ENCODE assay signal across 8 cellular contexts in genomic region chr14:61761959-61762786, GRCh38. TPM values are rescaled to one million over a fixed set of nuclear protein-coding genes. Genes with fewer than 3 reads are reported as not detected.
DNase-seq lines count a peak whose midpoint lies in the region; ATAC-seq and TF ChIP-seq lines count a peak whose summit lies in the region.

A gene with protein sequence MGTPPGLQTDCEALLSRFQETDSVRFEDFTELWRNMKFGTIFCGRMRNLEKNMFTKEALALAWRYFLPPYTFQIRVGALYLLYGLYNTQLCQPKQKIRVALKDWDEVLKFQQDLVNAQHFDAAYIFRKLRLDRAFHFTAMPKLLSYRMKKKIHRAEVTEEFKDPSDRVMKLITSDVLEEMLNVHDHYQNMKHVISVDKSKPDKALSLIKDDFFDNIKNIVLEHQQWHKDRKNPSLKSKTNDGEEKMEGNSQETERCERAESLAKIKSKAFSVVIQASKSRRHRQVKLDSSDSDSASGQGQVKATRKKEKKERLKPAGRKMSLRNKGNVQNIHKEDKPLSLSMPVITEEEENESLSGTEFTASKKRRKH (plus strand): TSS chr14:61762420. CDS start chr14:61762461, 41 bp downstream.

- H3K9me3 ChIP-seq in lower lobe of right lung, result no peaks in the 10 kb centered on the region

- TF ChIP-seq CTCF in GM20000 (IDR thresholded peaks at IDR 0.05; ENCODE audit: extremely low read depth, missing control alignments) (no peak), lower lobe of right lung (IDR thresholded peaks at IDR 0.05) (no peak)

- peak; percentile 99 for DNase-seq in COLO668 (lab: John Stamatoyannopoulos, UW; ENCODE audit: unreplicated experiment)
- peak; percentile 96 for DNase-seq in GM20000 (ENCODE audit: low spot score)
- peak; percentile 93 for DNase-seq in HS-5 (ENCODE audit: low read depth)
- DNase-seq in NK-92 (lab: John Stamatoyannopoulos, UW; ENCODE audit: unreplicated experiment), result peak; percentile 84
- DNase-seq in activated CD8-positive, alpha-beta memory T cell treated with anti-CD3 and anti-CD28 coated beads for 24 hours, result peak; percentile 97
- DNase-seq in effector CD4-positive, alpha-beta T cell, result peak; percentile 97
- DNase-seq in lower lobe of right lung, result peak; percentile 98
- peak; percentile 91 to 93 (median 92) for DNase-seq in stimulated activated CD4-positive, alpha-beta T cell treated with anti-CD3 and anti-CD28 coated beads, TNF-alpha, amount 100 ng/mL, for 1 hour (ENCODE audit: low read depth in 3 of 3, low spot score in 1 of 3)

- H3K4me1 ChIP-seq in lower lobe of right lung, result peaks cover 19% of the 10 kb centered on the region

- H3K27me3 ChIP-seq in lower lobe of right lung (ENCODE audit: low read depth), result no peaks in the 10 kb centered on the region

- peak within 1 kb of the TSS; percentile 86 for H3K27ac ChIP-seq in lower lobe of right lung

- peak; percentile 99 to 100 for ATAC-seq in lower lobe of right lung

- H3K36me3 ChIP-seq in lower lobe of right lung, result no peaks in the 10 kb centered on the region

- intact Hi-C loops in lower lobe of right lung (cut with DNase I), result no loop called here

- peak within 1 kb of the TSS; percentile 87 for H3K4me3 ChIP-seq in lower lobe of right lung

RNA-seq across cellular contexts. Expression of the gene that starts here (rescaled TPM):
- 6.2 TPM for total RNA-seq in lower lobe of right lung

Comparison
In these comparisons a context has a peak if more than half of its experiments do, and no peak if none do; other contexts are left out.
1. Peak in every context shown above with its lines: DNase-seq, ATAC-seq, H3K4me3 ChIP-seq and H3K27ac ChIP-seq.